12 cellular contexts compared by ENCODE assay signal in the genomic region with DNA sequence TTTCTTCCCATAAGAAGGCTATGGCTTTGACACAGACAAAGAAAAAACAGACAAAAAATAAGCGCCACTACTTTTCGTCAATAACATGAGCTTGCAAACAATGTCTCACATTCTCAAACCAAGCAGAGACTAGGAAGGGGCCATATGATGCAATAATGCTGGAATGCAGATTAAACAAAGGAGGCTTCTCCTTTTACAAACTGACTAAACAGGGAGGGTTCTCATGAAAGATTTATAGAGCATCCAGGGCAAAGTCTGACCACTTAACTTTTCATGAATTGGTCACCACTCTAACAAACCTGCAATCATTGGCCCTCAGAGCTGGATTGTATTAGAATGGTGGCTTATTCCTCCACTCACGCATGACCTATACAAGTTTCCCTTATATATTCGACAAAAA.
A peak's percentile ranks its signal among the peaks of the same experiment; 100 is the strongest.
DNase-seq lines count a peak whose midpoint lies in the region; FAIRE-seq and TF ChIP-seq lines count a peak whose summit lies in the region.
"Had no signal": no experiment of that assay in that cellular context is flagged by ENCODE, and none has a peak within 500 bp of the region (broad histone marks: within the 10 kb centered on the region; RNA-seq: fewer than 3 reads in every experiment).

No MANE protein-coding gene starts in this region.

- H3K4me2 ChIP-seq in astrocyte (ENCODE audit: low read length): peak overlapping the region; percentile 27

- intact Hi-C loops in posterior cingulate gyrus (cut with DNase I): no loop called here

- H3K27ac ChIP-seq in AG04450 (ENCODE audit: low read depth, low read length) (no peak overlapping the region), astrocyte (ENCODE audit: low read depth, low read length) (no peak overlapping the region)
- H3K27ac ChIP-seq: transverse colon had no signal

- peaks cover 17% of the 10 kb centered on the region for H3K4me1 Mint-ChIP-seq in astrocyte (ENCODE audit: low read depth, unreplicated experiment)

- TF ChIP-seq CTCF in AG04450 (IDR thresholded peaks at IDR 0.05; ENCODE audit: low read depth, low read length) (no peak), astrocyte (IDR thresholded peaks at IDR 0.05; ENCODE audit: insufficient read depth, low read depth, low read length) (no peak), D721Med (IDR thresholded peaks at IDR 0.05; ENCODE audit: insufficient read depth, missing control alignments) (no peak)

- FAIRE-seq in astrocyte (lab: Jason Lieb, UNC) (peak; percentile 5), D721Med (lab: Jason Lieb, UNC) (no peak)
- FAIRE-seq: GM12878 had no signal

- DNase-seq in AG04450 (ENCODE audit: low read depth, low spot score) (peak; percentile 30), HuH-7 (ENCODE audit: low spot score) (peak; percentile 14), astrocyte (ENCODE audit: low read depth) (peak; percentile 87), islet precursor cell (peak; percentile 56), D721Med (ENCODE audit: insufficient read length, low spot score) (no peak), posterior cingulate gyrus (no peak), NCI-H2171 (lab: John Stamatoyannopoulos, UW) (no peak), retina (no peak)
- DNase-seq: activated effector memory CD4-positive, alpha-beta T cell treated with anti-CD3 and anti-CD28 coated beads, Interleukin-2, amount 50 U/mL, for 16 hours; effector memory CD8-positive, alpha-beta T cell; transverse colon had no signal

- POLR2A ChIA-PET in AG04450 (lab: Yijun Ruan, JAX): no interaction called here

- H3K27ac Mint-ChIP-seq in astrocyte (ENCODE audit: unreplicated experiment): peak overlapping the region; percentile 77
- H3K27ac Mint-ChIP-seq: effector memory CD8-positive, alpha-beta T cell had no signal

- H3K36me3 Mint-ChIP-seq in astrocyte (ENCODE audit: low read depth, unreplicated experiment): no peaks in the 10 kb centered on the region

- H3K9me3 Mint-ChIP-seq in astrocyte (ENCODE audit: unreplicated experiment): no peaks in the 10 kb centered on the region

- H3K9me3 ChIP-seq in AG04450 (ENCODE audit: control insufficient read depth, insufficient read depth, low read length) (no peaks in the 10 kb centered on the region), astrocyte (ENCODE audit: insufficient read depth, low read depth, low read length) (no peaks in the 10 kb centered on the region)
- H3K9me3 ChIP-seq: transverse colon had no signal

- H4K20me1 ChIP-seq in astrocyte (ENCODE audit: insufficient read depth, low read length): no peaks in the 10 kb centered on the region

- H3K27me3 ChIP-seq in AG04450 (ENCODE audit: control insufficient read depth, insufficient read depth, low read length) (no peaks in the 10 kb centered on the region), astrocyte (ENCODE audit: insufficient read depth, low read length) (no peaks in the 10 kb centered on the region)
- H3K27me3 ChIP-seq: transverse colon had no signal

- H3K36me3 ChIP-seq in astrocyte (ENCODE audit: insufficient read depth, low read length): no peaks in the 10 kb centered on the region
- H3K36me3 ChIP-seq: transverse colon had no signal

- H3K79me2 ChIP-seq in astrocyte (ENCODE audit: insufficient read depth, low read length): no peaks in the 10 kb centered on the region

- CTCF ChIA-PET in AG04450 (lab: Charles Lee): no interaction called here

- no peaks in the 10 kb centered on the region for H3K4me1 ChIP-seq in astrocyte (ENCODE audit: insufficient read depth, low read length)

- H2AFZ ChIP-seq in astrocyte (ENCODE audit: low read depth, low read length): no peak overlapping the region

- no peaks in the 10 kb centered on the region for H3K27me3 Mint-ChIP-seq in astrocyte (ENCODE audit: low read depth, unreplicated experiment)
- H3K27me3 Mint-ChIP-seq: effector memory CD8-positive, alpha-beta T cell had no signal

- no peak overlapping the region for H3K4me3 Mint-ChIP-seq in astrocyte (ENCODE audit: unreplicated experiment)
- H3K4me3 Mint-ChIP-seq: effector memory CD8-positive, alpha-beta T cell had no signal

- H3K4me3 ChIP-seq in AG04450 (ENCODE audit: low read depth, low read length): no peak overlapping the region
- no peak overlapping the region for H3K4me3 ChIP-seq in astrocyte (ENCODE audit: insufficient read depth, low read depth, low read length)
- H3K4me3 ChIP-seq: GM12878, transverse colon had no signal

- H3K9ac ChIP-seq in astrocyte (ENCODE audit: low read length): no peak overlapping the region

Comparison
In these comparisons a context has a peak if more than half of its experiments do, and no peak if none do; other contexts are left out.
1. DNase-seq: peak in AG04450 (single experiment), HuH-7 (single experiment), astrocyte (single experiment) and islet precursor cell (single experiment); none in D721Med (single experiment), posterior cingulate gyrus (0 of 10), NCI-H2171 (single experiment) and retina (single experiment).